In the genomic region with DNA sequence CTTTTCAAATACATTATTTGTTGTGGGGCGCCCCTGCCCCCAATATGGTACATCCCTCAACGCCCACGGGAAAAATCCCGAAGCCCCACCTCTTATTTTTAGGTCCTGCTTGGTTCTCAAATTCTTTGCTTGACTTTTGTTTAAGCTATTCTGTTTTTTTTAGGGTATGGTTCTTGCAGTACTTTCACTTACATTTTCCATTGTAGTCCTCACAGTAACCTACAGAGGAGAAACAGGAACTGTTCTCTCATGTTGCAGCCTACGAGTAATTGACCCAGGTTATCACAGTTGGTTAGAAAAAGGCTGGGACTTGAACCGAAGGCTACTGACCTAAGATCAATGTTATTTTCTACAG, we compare ENCODE assay signal across 8 cellular contexts. TPM values are rescaled to one million over a fixed set of nuclear protein-coding genes. Genes with fewer than 3 reads are reported as not detected.
A peak's percentile ranks its signal among the peaks of the same experiment; 100 is the strongest.
DNase-seq lines count a peak whose midpoint lies in the region; ATAC-seq and TF ChIP-seq lines count a peak whose summit lies in the region.

No MANE protein-coding gene starts in this region.

- ATAC-seq in GM21619 (IDR thresholded peaks at IDR 0.05; ENCODE audit: unreplicated experiment) (peak; percentile 60), gastroesophageal sphincter (peak; percentile 49)

- no peak for TF ChIP-seq EP300 in gastroesophageal sphincter (IDR thresholded peaks at IDR 0.05)

- no peaks in the 10 kb centered on the region for H3K9me3 ChIP-seq in WERI-Rb-1 (ENCODE audit: severe bottlenecking)
- no peaks in the 10 kb centered on the region for H3K9me3 ChIP-seq in gastroesophageal sphincter

- 0 to 5% methylated on average over 6 of the region's 6 CpGs for WGBS in gastroesophageal sphincter (ENCODE audit: low coverage in 1 of 2), 2 donors

- DNase-seq in DMS53 (lab: John Stamatoyannopoulos, UW) = peak; percentile 66
- no peak for DNase-seq in DMS53 treated with DMSO at 0.1 percent for 48 hours (lab: John Stamatoyannopoulos, UW; ENCODE audit: unreplicated experiment)
- peak; percentile 7 for DNase-seq in HuH-7 (ENCODE audit: low spot score)
- no peak for DNase-seq in WERI-Rb-1
- no peak for DNase-seq in head of caudate nucleus

- H3K4me1 ChIP-seq in gastroesophageal sphincter = peaks cover 0 to 37% (median 0%) of the 10 kb centered on the region in 3 donors
- H3K4me1 ChIP-seq in rectal smooth muscle tissue (ENCODE audit: control insufficient read depth, insufficient read depth, low read length) = peaks cover 5% of the 10 kb centered on the region

- no peak overlapping the region for H3K9ac ChIP-seq in rectal smooth muscle tissue (ENCODE audit: low read length)

- no peak for TF ChIP-seq POLR2A in gastroesophageal sphincter (IDR thresholded peaks at IDR 0.05)

- intact Hi-C loops in head of caudate nucleus (cut with DNase I) = no loop called here

- H3K36me3 ChIP-seq in WERI-Rb-1 (peaks cover 22% of the 10 kb centered on the region), gastroesophageal sphincter (peaks cover 0 to 9% of the 10 kb centered on the region in 2 donors), rectal smooth muscle tissue (ENCODE audit: control insufficient read depth, insufficient read depth, low read length) (no peaks in the 10 kb centered on the region)

- no peak for TF ChIP-seq CTCF in WERI-Rb-1 (IDR thresholded peaks at IDR 0.05; ENCODE audit: low read depth, low read length)
- no peak for TF ChIP-seq CTCF in gastroesophageal sphincter (IDR thresholded peaks at IDR 0.05)

- no peaks in the 10 kb centered on the region for H3K27me3 ChIP-seq in WERI-Rb-1 (ENCODE audit: insufficient read depth, low read depth, severe bottlenecking)
- H3K27me3 ChIP-seq in gastroesophageal sphincter = no peaks in the 10 kb centered on the region
- no peaks in the 10 kb centered on the region for H3K27me3 ChIP-seq in rectal smooth muscle tissue (ENCODE audit: control insufficient read depth, insufficient read depth, low read length)

- H3K4me3 ChIP-seq in WERI-Rb-1 (ENCODE audit: low read depth, low read length) (peak overlapping the region; percentile 71), gastroesophageal sphincter (peak overlapping the region; percentile 88 to 91), rectal smooth muscle tissue (ENCODE audit: low read length) (peak overlapping the region; percentile 94)

- H3K27ac ChIP-seq in WERI-Rb-1 (peak overlapping the region; percentile 97), gastroesophageal sphincter (peak overlapping the region; percentile 73 to 93 (median 88)), rectal smooth muscle tissue (ENCODE audit: low read depth, low read length) (peak overlapping the region; percentile 98)

RNA-seq across cellular contexts. Expression of a gene that starts 0.7 kb away (rescaled TPM):
- total RNA-seq in gastroesophageal sphincter = 10 to 100 TPM; 10.2 to 14.5 (median 12.3) TPM

Comparison
In these comparisons a context has a peak if more than half of its experiments do, and no peak if none do; other contexts are left out.
1. DNase-seq: peak in DMS53 (single experiment) and HuH-7 (single experiment); none in DMS53 treated with DMSO at 0.1 percent for 48 hours (single experiment), WERI-Rb-1 (single experiment) and head of caudate nucleus (0 of 42).
2. Peak in every context shown above with its lines, with median percentiles within 50 percentile points of each other: H3K27ac ChIP-seq and H3K4me3 ChIP-seq.